Comparison of ENCODE assay signal across 18 cellular contexts in genomic region chr14:64536488-64537245, GRCh38. TPM values are rescaled to one million over a fixed set of nuclear protein-coding genes. Genes with fewer than 3 reads are reported as not detected.
DNase-seq lines count a peak whose midpoint lies in the region; ATAC-seq and TF ChIP-seq lines count a peak whose summit lies in the region.
"Had no signal": no experiment of that assay in that cellular context is flagged by ENCODE, and none has a peak within 500 bp of the region (broad histone marks: within the 10 kb centered on the region; RNA-seq: fewer than 3 reads in every experiment).

No MANE protein-coding gene starts in this region.

- CTCF ChIA-PET in CD4-positive, alpha-beta T cell (lab: Charles Lee): interaction anchor here (1.1 kb wide), 1 partner anchor 16 kb away, joined by 5 read pairs; no protein-coding TSS in a partner anchor

- H3K27ac Mint-ChIP-seq in CD4-positive, alpha-beta T cell: no peak overlapping the region
- H3K27ac Mint-ChIP-seq in chondrocyte (ENCODE audit: unreplicated experiment) (peak overlapping the region; percentile 23), nephron progenitor cell (peak overlapping the region; percentile 48)

- no peak overlapping the region for H3K4me3 ChIP-seq in body of pancreas
- H3K4me3 ChIP-seq: BLaER1, ovary, spleen, stomach had no signal

- no peaks in the 10 kb centered on the region for H3K36me3 ChIP-seq in body of pancreas (replicated peaks in 1 of 2; ENCODE audit: insufficient read depth in 1 of 2, low read depth in 2 of 2)
- H3K36me3 ChIP-seq: BLaER1, ovary, spleen, stomach had no signal

- POLR2A ChIA-PET in CD4-positive, alpha-beta T cell (lab: Charles Lee): interaction anchor here (5.3 kb wide), 1 partner anchor 33 kb away, joined by 67 read pairs; the partner anchor contains the start of genes ZBTB1 and ZBTB25

- H3K27ac ChIP-seq in CD4-positive, alpha-beta T cell (ENCODE audit: low read depth, low read length): no peak overlapping the region
- H3K27ac ChIP-seq in body of pancreas: no peak overlapping the region
- H3K27ac ChIP-seq: BLaER1, ovary, spleen, stomach had no signal

- 84% methylated on average over 4 of the region's 4 CpGs for WGBS in body of pancreas, 2 donors

- TF ChIP-seq POLR2A in body of pancreas (IDR thresholded peaks at IDR 0.05): no peak

- H3K27me3 ChIP-seq in CD4-positive, alpha-beta T cell (ENCODE audit: control insufficient read depth, insufficient read depth, low read length): no peaks in the 10 kb centered on the region
- no peaks in the 10 kb centered on the region for H3K27me3 ChIP-seq in body of pancreas
- H3K27me3 ChIP-seq: BLaER1, ovary had no signal

- no peak for ATAC-seq in CD4-positive, alpha-beta T cell (ENCODE audit: poor library complexity)
- no peak for ATAC-seq in GM18858 (IDR thresholded peaks at IDR 0.05; ENCODE audit: unreplicated experiment)
- ATAC-seq in body of pancreas: no peak
- ATAC-seq in GM21717 (IDR thresholded peaks at IDR 0.05; ENCODE audit: unreplicated experiment): no peak
- ATAC-seq: Right ventricle myocardium inferior had no signal

- H3K4me1 Mint-ChIP-seq in CD4-positive, alpha-beta T cell (ENCODE audit: low read depth): peaks cover 26% of the 10 kb centered on the region
- peaks cover 23% of the 10 kb centered on the region for H3K4me1 Mint-ChIP-seq in chondrocyte (ENCODE audit: low read depth)
- H3K4me1 Mint-ChIP-seq in nephron progenitor cell: peaks cover 5% of the 10 kb centered on the region

- H3K4me1 ChIP-seq in body of pancreas: peaks cover 11% of the 10 kb centered on the region

- H3K4me3 Mint-ChIP-seq in CD4-positive, alpha-beta T cell: peak overlapping the region; percentile 56
- H3K4me3 Mint-ChIP-seq in chondrocyte (ENCODE audit: unreplicated experiment): no peak overlapping the region
- H3K4me3 Mint-ChIP-seq in nephron progenitor cell: no peak overlapping the region

- no peaks in the 10 kb centered on the region for H3K9me3 Mint-ChIP-seq in CD4-positive, alpha-beta T cell
- H3K9me3 Mint-ChIP-seq in chondrocyte (ENCODE audit: low read depth) (peaks cover 2% of the 10 kb centered on the region), nephron progenitor cell (peaks cover 21% of the 10 kb centered on the region)

- H3K9me3 ChIP-seq in CD4-positive, alpha-beta T cell (ENCODE audit: control insufficient read depth, low read length): no peaks in the 10 kb centered on the region
- no peaks in the 10 kb centered on the region for H3K9me3 ChIP-seq in body of pancreas
- H3K9me3 ChIP-seq: ovary had no signal

- peaks cover 6% of the 10 kb centered on the region for H3K36me3 Mint-ChIP-seq in CD4-positive, alpha-beta T cell (ENCODE audit: low read depth)
- no peaks in the 10 kb centered on the region for H3K36me3 Mint-ChIP-seq in chondrocyte (ENCODE audit: low read depth)
- peaks cover 15% of the 10 kb centered on the region for H3K36me3 Mint-ChIP-seq in nephron progenitor cell (ENCODE audit: low read depth)

- intact Hi-C loops in CD4-positive, alpha-beta T cell (cut with DNase I, micrococcal nuclease): loop anchor here in 1 of 2 experiments (10.0 kb wide), 1 partner anchor 228 kb away; no protein-coding TSS in a partner anchor
- intact Hi-C loops in body of pancreas (cut with DNase I): no loop called here

- no peak for DNase-seq in CD4-positive, alpha-beta T cell
- peak; percentile 16 for DNase-seq in M059J (ENCODE audit: low read depth)
- no peak for DNase-seq in chondrocyte (ENCODE audit: low spot score)
- DNase-seq in nephron progenitor cell: no peak
- DNase-seq in body of pancreas: no peak
- no peak for DNase-seq in iPS-NIHi7 (ENCODE audit: extremely low spot score)
- DNase-seq: activated CD4-positive, alpha-beta T cell treated with anti-CD3 and anti-CD28 coated beads, Interleukin-2, amount 50 U/mL, for 1 hour; amygdala; DND-41; NCI-H2107; ovary; spleen; stomach; T1000 had no signal

- TF ChIP-seq CTCF in CD4-positive, alpha-beta T cell (IDR thresholded peaks at IDR 0.05): no peak
- TF ChIP-seq CTCF in chondrocyte (IDR thresholded peaks at IDR 0.05): no peak
- TF ChIP-seq CTCF in nephron progenitor cell (IDR thresholded peaks at IDR 0.05): no peak
- no peak for TF ChIP-seq CTCF in body of pancreas (IDR thresholded peaks at IDR 0.05)

- peaks cover 6% of the 10 kb centered on the region for H3K27me3 Mint-ChIP-seq in CD4-positive, alpha-beta T cell
- H3K27me3 Mint-ChIP-seq in chondrocyte (ENCODE audit: low read depth) (no peaks in the 10 kb centered on the region), nephron progenitor cell (ENCODE audit: low read depth, poor library complexity) (peaks cover 6% of the 10 kb centered on the region)

RNA-seq across cellular contexts. Expression of gene HSPA2, which starts 3.9 kb away (rescaled TPM):
- total RNA-seq in CD4-positive, alpha-beta T cell: 1 to 10 TPM; 1.5 to 1.9 TPM
- total RNA-seq in M059J (2014; rRNA removed; shearing (Covaris generic)): 1.2 and 2.6 TPM in 2 replicates
- total RNA-seq in chondrocyte (1.2 to 3.2 TPM (median 1.7 TPM) in 3 replicates), body of pancreas (10 to 100 TPM in 1 of 2 donors, 1 to 10 TPM in 1; 4.0 to 19.7 TPM)

RNA-seq across cellular contexts. Expression of gene PPP1R36, which starts 13.1 kb away (rescaled TPM):
- total RNA-seq in CD4-positive, alpha-beta T cell: not detected
- total RNA-seq in M059J (2014; rRNA removed; shearing (Covaris generic)): 0.10 and 0.89 TPM in 2 replicates
- total RNA-seq in chondrocyte (0.72 to 1.1 TPM (median 1.0 TPM) in 3 replicates), body of pancreas (1 to 10 TPM; 4.4 to 5.6 TPM)
- total RNA-seq: Right ventricle myocardium inferior had no signal

RNA-seq across cellular contexts. Expression of gene ZBTB1, which starts 32.1 kb away (rescaled TPM):
- total RNA-seq in CD4-positive, alpha-beta T cell: 100 to 1,000 TPM; 146 to 147 TPM
- 44.1 and 51.4 TPM in 2 replicates for total RNA-seq in M059J (2014; rRNA removed; shearing (Covaris generic))
- 48.5 to 49.9 TPM (median 49.3 TPM) in 3 replicates for total RNA-seq in chondrocyte
- 10 to 100 TPM; 28.5 to 43.8 TPM for total RNA-seq in body of pancreas

RNA-seq across cellular contexts. Expression of gene ZBTB25, which starts 33.0 kb away (rescaled TPM):
- 10 to 100 TPM; 56.8 to 58.1 TPM for total RNA-seq in CD4-positive, alpha-beta T cell
- total RNA-seq in M059J (2014; rRNA removed; shearing (Covaris generic)): 5.5 and 6.3 TPM in 2 replicates
- total RNA-seq in chondrocyte: 9.3 to 12.1 TPM (median 9.7 TPM) in 3 replicates
- total RNA-seq in body of pancreas: 10 to 100 TPM in 1 of 2 donors, 1 to 10 TPM in 1; 7.9 to 10.6 TPM
